ENCODE assay signal across 8 cellular contexts in the genomic region with DNA sequence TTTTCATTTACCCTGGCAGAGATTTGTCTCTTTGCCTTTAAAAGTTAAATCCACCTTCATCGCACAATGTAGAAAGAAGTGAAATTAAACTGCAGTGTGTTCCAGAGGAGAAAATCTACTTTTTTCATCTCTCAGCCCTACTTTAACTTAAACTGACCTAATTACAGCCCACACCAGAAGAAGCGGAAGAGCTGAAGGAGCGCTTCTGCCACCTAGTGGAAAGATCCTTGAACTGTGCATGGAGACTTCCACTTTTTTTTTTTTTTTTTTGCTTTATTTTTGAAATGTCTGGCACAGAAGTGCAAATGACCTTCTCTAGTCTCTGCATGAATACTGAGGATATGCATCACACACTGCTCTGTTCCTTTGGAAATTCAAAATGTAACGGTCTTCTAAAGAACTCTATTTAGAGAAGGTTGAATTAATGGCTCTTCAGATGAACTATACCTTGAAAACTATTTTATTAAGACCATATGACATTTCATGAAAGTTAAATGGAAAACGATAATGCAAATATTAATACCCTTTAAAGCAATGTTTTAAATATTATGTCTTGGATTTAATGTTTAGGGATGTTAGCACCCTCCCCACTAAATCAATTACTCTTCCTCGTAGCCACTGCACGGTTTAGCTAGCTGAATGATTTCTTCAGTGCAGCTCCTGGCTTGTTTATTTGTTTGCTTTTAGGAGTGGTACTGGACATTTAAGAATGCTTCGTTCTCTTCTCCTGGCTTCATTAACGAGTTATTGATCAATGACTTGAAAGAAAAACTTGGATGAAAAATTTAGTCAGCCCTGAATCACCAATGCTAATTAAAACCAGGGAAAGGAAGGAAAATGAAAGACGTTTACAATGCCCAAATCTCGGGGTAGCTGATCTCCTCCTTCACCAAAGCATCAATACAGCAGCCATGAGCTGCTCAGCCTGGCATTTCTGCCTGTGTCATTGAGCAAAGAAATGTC.
DNase-seq lines count a peak whose midpoint lies in the region; ATAC-seq and TF ChIP-seq lines count a peak whose summit lies in the region.

No MANE protein-coding gene starts in this region.

- in situ Hi-C loops in Panc1 (cut with HindIII; ENCODE audit: low pct_unique_long_range_greater_than_20kb, low sequenced_read_pairs) = no loop called here

- POLR2A ChIA-PET in Panc1 (lab: Charles Lee) = interaction anchor here (0.8 kb wide), 1 partner anchor 1256 kb away, joined by 5 read pairs; no protein-coding TSS in a partner anchor

- H3K4me1 ChIP-seq in Panc1 (ENCODE audit: control insufficient read depth, insufficient read depth, low read length) (peaks cover 17% of the 10 kb centered on the region), tibial artery (peaks cover 0 to 15% (median 7%) of the 10 kb centered on the region in 4 donors)

- H3K27me3 ChIP-seq in Panc1 (ENCODE audit: control insufficient read depth, insufficient read depth, low read length) (no peaks in the 10 kb centered on the region), tibial artery (no peaks in the 10 kb centered on the region)

- no peaks in the 10 kb centered on the region for H3K36me3 ChIP-seq in Panc1 (ENCODE audit: control insufficient read depth, insufficient read depth, low read length)
- H3K36me3 ChIP-seq in tibial artery = no peaks in the 10 kb centered on the region

- peak; percentile 88 for TF ChIP-seq CTCF in Panc1 (IDR thresholded peaks at IDR 0.05)
- TF ChIP-seq CTCF in tibial artery (IDR thresholded peaks at IDR 0.05) = peak; percentile 75 to 85

- peaks cover 12% of the 10 kb centered on the region for H3K4me1 Mint-ChIP-seq in activated T-cell treated with anti-CD3 and anti-CD28 coated beads, Interleukin-2, amount 50 U/mL, for 72 hours (ENCODE audit: low read depth)

- H3K27me3 Mint-ChIP-seq in activated T-cell treated with anti-CD3 and anti-CD28 coated beads, Interleukin-2, amount 50 U/mL, for 72 hours (ENCODE audit: low read depth) = no peaks in the 10 kb centered on the region

- no peaks in the 10 kb centered on the region for H3K9me3 Mint-ChIP-seq in activated T-cell treated with anti-CD3 and anti-CD28 coated beads, Interleukin-2, amount 50 U/mL, for 72 hours

- peak; percentile 94 for TF ChIP-seq RAD21 in Ishikawa (IDR thresholded peaks at IDR 0.05; ENCODE audit: low read depth)

- H3K36me3 Mint-ChIP-seq in activated T-cell treated with anti-CD3 and anti-CD28 coated beads, Interleukin-2, amount 50 U/mL, for 72 hours (ENCODE audit: insufficient read depth in 2 of 2) = no peaks in the 10 kb centered on the region

- H3K27ac Mint-ChIP-seq in activated T-cell treated with anti-CD3 and anti-CD28 coated beads, Interleukin-2, amount 50 U/mL, for 72 hours = peak overlapping the region; percentile 89

- CTCF ChIA-PET in Panc1 (lab: Charles Lee) = interaction anchor here (0.6 to 1.0 kb wide), 5 partner anchors 182 to 1800 kb away, joined by 3 to 9 read pairs (median 3); no protein-coding TSS in a partner anchor

- ATAC-seq in GM21737 (IDR thresholded peaks at IDR 0.05; ENCODE audit: unreplicated experiment) = peak; percentile 85
- ATAC-seq in Panc1 = peak; percentile 78
- peak; percentile 83 to 84 for ATAC-seq in activated T-cell treated with anti-CD3 and anti-CD28 coated beads, Interleukin-2, amount 50 U/mL, for 72 hours (replicated peaks in 1 of 2)

- H3K4me3 ChIP-seq in Panc1 (ENCODE audit: low read depth in 2 of 2, low read length in 2 of 2) (peak overlapping the region; percentile 24 to 58), tibial artery (peak overlapping the region; percentile 26 to 34)

- TF ChIP-seq EP300 in Ishikawa (IDR thresholded peaks at IDR 0.05; ENCODE audit: borderline replicate concordance) = no peak

- intact Hi-C loops in Panc1 (cut with micrococcal nuclease; ENCODE audit: unreplicated experiment) = no loop called here
- intact Hi-C loops in tibial artery (cut with DNase I; ENCODE audit: low total_unique reads) = no loop called here

- H3K4me3 Mint-ChIP-seq in activated T-cell treated with anti-CD3 and anti-CD28 coated beads, Interleukin-2, amount 50 U/mL, for 72 hours = peak overlapping the region; percentile 77 to 87

- H3K27ac ChIP-seq in Panc1 (ENCODE audit: low read length) (peak overlapping the region; percentile 92), tibial artery (peak overlapping the region; percentile 51 to 60)

- DNase-seq in EH (ENCODE audit: low read depth) (peak; percentile 90), Panc1 (ENCODE audit: low read depth, low spot score) (peak; percentile 77), fibroblast of the conjunctiva (ENCODE audit: low read depth) (peak; percentile 93), non-pigmented ciliary epithelial cell (ENCODE audit: low read depth) (peak; percentile 79), tibial artery (peak; percentile 43 to 78)
- DNase-seq in activated T-cell treated with anti-CD3 and anti-CD28 coated beads, Interleukin-2, amount 50 U/mL, for 72 hours = peak; percentile 56 to 61

- no TSS peak for BruUV-seq in Panc1 (replicated peaks; lab: Mats Ljungman, UMichigan)

- H3K9me3 ChIP-seq in Panc1 (ENCODE audit: control insufficient read depth, insufficient read depth, low read depth, low read length) (no peaks in the 10 kb centered on the region), tibial artery (no peaks in the 10 kb centered on the region)

TF ChIP-seq in Ishikawa, 13 proteins besides CTCF, POLR2A, EP300 and RAD21:
- TF ChIP-seq, protein P1, sequence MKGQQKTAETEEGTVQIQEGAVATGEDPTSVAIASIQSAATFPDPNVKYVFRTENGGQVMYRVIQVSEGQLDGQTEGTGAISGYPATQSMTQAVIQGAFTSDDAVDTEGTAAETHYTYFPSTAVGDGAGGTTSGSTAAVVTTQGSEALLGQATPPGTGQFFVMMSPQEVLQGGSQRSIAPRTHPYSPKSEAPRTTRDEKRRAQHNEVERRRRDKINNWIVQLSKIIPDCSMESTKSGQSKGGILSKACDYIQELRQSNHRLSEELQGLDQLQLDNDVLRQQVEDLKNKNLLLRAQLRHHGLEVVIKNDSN (IDR thresholded peaks at IDR 0.05) = no peak
- TF ChIP-seq NFIC (IDR thresholded peaks at IDR 0.05) (no peak), TCF12 (IDR thresholded peaks at IDR 0.05; ENCODE audit: low read depth) (no peak), EGR1 (IDR thresholded peaks at IDR 0.05) (no peak), TAF1 (IDR thresholded peaks at IDR 0.05; ENCODE audit: low read depth) (no peak), FOXM1 (IDR thresholded peaks at IDR 0.05; ENCODE audit: borderline replicate concordance, low read depth) (no peak), ZBTB7A (IDR thresholded peaks at IDR 0.05; ENCODE audit: low read depth) (no peak), CREB1 (IDR thresholded peaks at IDR 0.05; ENCODE audit: low read depth) (no peak), YY1 (IDR thresholded peaks at IDR 0.05; ENCODE audit: low read depth) (no peak), CEBPB (IDR thresholded peaks at IDR 0.05) (no peak), TEAD4 (IDR thresholded peaks at IDR 0.05) (no peak)
- TF ChIP-seq, protein P2, sequence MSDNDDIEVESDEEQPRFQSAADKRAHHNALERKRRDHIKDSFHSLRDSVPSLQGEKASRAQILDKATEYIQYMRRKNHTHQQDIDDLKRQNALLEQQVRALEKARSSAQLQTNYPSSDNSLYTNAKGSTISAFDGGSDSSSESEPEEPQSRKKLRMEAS (IDR thresholded peaks at IDR 0.05) = no peak
- TF ChIP-seq, protein P3, sequence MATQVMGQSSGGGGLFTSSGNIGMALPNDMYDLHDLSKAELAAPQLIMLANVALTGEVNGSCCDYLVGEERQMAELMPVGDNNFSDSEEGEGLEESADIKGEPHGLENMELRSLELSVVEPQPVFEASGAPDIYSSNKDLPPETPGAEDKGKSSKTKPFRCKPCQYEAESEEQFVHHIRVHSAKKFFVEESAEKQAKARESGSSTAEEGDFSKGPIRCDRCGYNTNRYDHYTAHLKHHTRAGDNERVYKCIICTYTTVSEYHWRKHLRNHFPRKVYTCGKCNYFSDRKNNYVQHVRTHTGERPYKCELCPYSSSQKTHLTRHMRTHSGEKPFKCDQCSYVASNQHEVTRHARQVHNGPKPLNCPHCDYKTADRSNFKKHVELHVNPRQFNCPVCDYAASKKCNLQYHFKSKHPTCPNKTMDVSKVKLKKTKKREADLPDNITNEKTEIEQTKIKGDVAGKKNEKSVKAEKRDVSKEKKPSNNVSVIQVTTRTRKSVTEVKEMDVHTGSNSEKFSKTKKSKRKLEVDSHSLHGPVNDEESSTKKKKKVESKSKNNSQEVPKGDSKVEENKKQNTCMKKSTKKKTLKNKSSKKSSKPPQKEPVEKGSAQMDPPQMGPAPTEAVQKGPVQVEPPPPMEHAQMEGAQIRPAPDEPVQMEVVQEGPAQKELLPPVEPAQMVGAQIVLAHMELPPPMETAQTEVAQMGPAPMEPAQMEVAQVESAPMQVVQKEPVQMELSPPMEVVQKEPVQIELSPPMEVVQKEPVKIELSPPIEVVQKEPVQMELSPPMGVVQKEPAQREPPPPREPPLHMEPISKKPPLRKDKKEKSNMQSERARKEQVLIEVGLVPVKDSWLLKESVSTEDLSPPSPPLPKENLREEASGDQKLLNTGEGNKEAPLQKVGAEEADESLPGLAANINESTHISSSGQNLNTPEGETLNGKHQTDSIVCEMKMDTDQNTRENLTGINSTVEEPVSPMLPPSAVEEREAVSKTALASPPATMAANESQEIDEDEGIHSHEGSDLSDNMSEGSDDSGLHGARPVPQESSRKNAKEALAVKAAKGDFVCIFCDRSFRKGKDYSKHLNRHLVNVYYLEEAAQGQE (IDR thresholded peaks at IDR 0.05; ENCODE audit: low read depth) = no peak
TF ChIP-seq in Ishikawa: peak in this region for 0.

Comparison
In these comparisons a context has a peak if more than half of its experiments do, and no peak if none do; other contexts are left out.
1. Peak in every context shown above with its lines: DNase-seq, ATAC-seq, H3K4me3 ChIP-seq and H3K27ac ChIP-seq.